ENCODE assay signal across 9 cellular contexts in genomic region chr5:90475436-90475980, GRCh38. TPM values are rescaled to one million over a fixed set of nuclear protein-coding genes. Genes with fewer than 3 reads are reported as not detected.
DNase-seq lines count a peak whose midpoint lies in the region; ATAC-seq and TF ChIP-seq lines count a peak whose summit lies in the region.
"Had no signal": no experiment of that assay in that cellular context is flagged by ENCODE, and none has a peak within 500 bp of the region (broad histone marks: within the 10 kb centered on the region; RNA-seq: fewer than 3 reads in every experiment).

No MANE protein-coding gene starts in this region.

- H3K36me3 ChIP-seq in CD4-positive, CD25-positive, alpha-beta regulatory T cell (ENCODE audit: control insufficient read depth, insufficient read depth, low read length) = peaks cover 1% of the 10 kb centered on the region
- H3K36me3 ChIP-seq in mesodermal cell (ENCODE audit: control insufficient read depth, insufficient read depth, low read length) = no peaks in the 10 kb centered on the region
- H3K36me3 ChIP-seq in spleen = no peaks in the 10 kb centered on the region

- peaks cover 24% of the 10 kb centered on the region for H3K4me1 ChIP-seq in CD4-positive, CD25-positive, alpha-beta regulatory T cell (ENCODE audit: control insufficient read depth, insufficient read depth, low read length, poor library complexity, severe bottlenecking)
- H3K4me1 ChIP-seq in mesodermal cell (ENCODE audit: control insufficient read depth, insufficient read depth, low read length, poor library complexity, severe bottlenecking) = no peaks in the 10 kb centered on the region
- H3K4me1 ChIP-seq in spleen = peaks cover 7 to 41% (median 25%) of the 10 kb centered on the region in 6 donors

- H3K9me3 ChIP-seq in CD4-positive, CD25-positive, alpha-beta regulatory T cell (ENCODE audit: control insufficient read depth in 2 of 2, low read length in 2 of 2) = no peaks in the 10 kb centered on the region
- no peaks in the 10 kb centered on the region for H3K9me3 ChIP-seq in mesodermal cell (ENCODE audit: control insufficient read depth, low read length)
- no peaks in the 10 kb centered on the region for H3K9me3 ChIP-seq in spleen

- H3K4me1 Mint-ChIP-seq in CD4-positive, CD25-positive, alpha-beta regulatory T cell = peaks cover 11 to 38% (median 23%) of the 10 kb centered on the region in 4 donors

- TF ChIP-seq CTCF in astrocyte of the spinal cord (IDR thresholded peaks at IDR 0.05; ENCODE audit: low read depth, low read length) (no peak), spleen (IDR thresholded peaks at IDR 0.05 in 8 of 11, conservative IDR thresholded peaks at IDR 0.05 in 3 of 11) (no peak)

- no peak overlapping the region for H3K27ac Mint-ChIP-seq in CD4-positive, CD25-positive, alpha-beta regulatory T cell

- in situ Hi-C loops in astrocyte of the spinal cord (cut with HindIII; ENCODE audit: low sequenced_read_pairs) = no loop called here

- H3K27me3 Mint-ChIP-seq in CD4-positive, CD25-positive, alpha-beta regulatory T cell = no peaks in the 10 kb centered on the region

- H3K27ac ChIP-seq in CD4-positive, CD25-positive, alpha-beta regulatory T cell (ENCODE audit: insufficient read depth, low read length, poor library complexity, severe bottlenecking) = no peak overlapping the region
- H3K27ac ChIP-seq in mesodermal cell (ENCODE audit: low read depth, low read length, severe bottlenecking) (no peak overlapping the region), spleen (no peak overlapping the region)

- no peak for DNase-seq in CD4-positive, CD25-positive, alpha-beta regulatory T cell
- DNase-seq in Jurkat, Clone E6-1 (ENCODE audit: low read depth, low spot score) = no peak
- DNase-seq in astrocyte of the spinal cord (ENCODE audit: low read depth, low spot score) (no peak), GF-D8 (lab: John Stamatoyannopoulos, UW) (no peak), SIG-M5 (lab: John Stamatoyannopoulos, UW) (no peak), NCI-H2196 (lab: John Stamatoyannopoulos, UW; ENCODE audit: unreplicated experiment) (no peak), spleen (no peak)
- DNase-seq: NCI-H1436 treated with DMSO at 0.1 percent for 48 hours had no signal

- peak overlapping the region in 3 of 4 donors; percentile 90 to 100 (median 99) for H3K4me3 Mint-ChIP-seq in CD4-positive, CD25-positive, alpha-beta regulatory T cell

- H3K4me3 ChIP-seq in CD4-positive, CD25-positive, alpha-beta regulatory T cell (ENCODE audit: low read depth, low read length) = peak overlapping the region; percentile 80
- H3K4me3 ChIP-seq in Jurkat, Clone E6-1 (ENCODE audit: low read length) = peak overlapping the region; percentile 92
- H3K4me3 ChIP-seq in astrocyte of the spinal cord (ENCODE audit: low read depth, low read length) (peak overlapping the region; percentile 54), mesodermal cell (ENCODE audit: extremely low read depth, insufficient read depth, low read length, poor library complexity, severe bottlenecking) (peak overlapping the region; percentile 81), spleen (peak overlapping the region in 4 of 8 donors; percentile 79 to 98 (median 89))

- 18 to 35% methylated on average over 8 to 12 of the region's 17 CpGs for WGBS in mesodermal cell (ENCODE audit: insufficient coverage in 2 of 2), 2 experiments
- 78 to 93% (median 90%) methylated on average over 17 of the region's 17 CpGs for WGBS in spleen, 5 donors

- no peak for ATAC-seq in CD4-positive, CD25-positive, alpha-beta regulatory T cell (ENCODE audit: low read depth in 2 of 2)

- intact Hi-C loops in spleen (cut with DNase I; ENCODE audit: low total_unique reads) = no loop called here

- no peak for TF ChIP-seq POLR2A in spleen (IDR thresholded peaks at IDR 0.05)

- no peaks in the 10 kb centered on the region for H3K27me3 ChIP-seq in CD4-positive, CD25-positive, alpha-beta regulatory T cell (ENCODE audit: control insufficient read depth, insufficient read depth, low read length)
- H3K27me3 ChIP-seq in spleen (replicated peaks in 1 of 7) = no peaks in the 10 kb centered on the region

- no peaks in the 10 kb centered on the region for H3K9me3 Mint-ChIP-seq in CD4-positive, CD25-positive, alpha-beta regulatory T cell

- H3K36me3 Mint-ChIP-seq in CD4-positive, CD25-positive, alpha-beta regulatory T cell = peaks cover 8% of the 10 kb centered on the region

RNA-seq across cellular contexts. Expression of gene POLR3G, which starts 0.8 kb away (rescaled TPM):
- total RNA-seq in CD4-positive, CD25-positive, alpha-beta regulatory T cell = 0.91 TPM
- polyA plus RNA-seq in CD4-positive, CD25-positive, alpha-beta regulatory T cell = 1 to 10 TPM; 1.2 to 1.9 (median 1.5) TPM
- 42.3 TPM for polyA plus RNA-seq in Jurkat, Clone E6-1 (2012; ENCODE audit: insufficient read depth, insufficient read length)
- 3.6 TPM for polyA plus RNA-seq in mesodermal cell (2013, experiment 1 of 2)
- polyA plus RNA-seq in mesodermal cell (2013, experiment 2 of 2) = 6.6 TPM
- 1 to 10 TPM; 1.4 to 4.3 (median 2.5) TPM for total RNA-seq in spleen
- polyA plus RNA-seq in spleen = 1 to 10 TPM in 2 of 3 donors, under 1 TPM in 1; 0.93 to 2.3 (median 1.5) TPM

RNA-seq across cellular contexts. Expression of gene MBLAC2, which starts 0.9 kb away (rescaled TPM):
- total RNA-seq in CD4-positive, CD25-positive, alpha-beta regulatory T cell = 4.2 TPM
- polyA plus RNA-seq in CD4-positive, CD25-positive, alpha-beta regulatory T cell = 1 to 10 TPM; 2.0 to 5.4 (median 3.6) TPM
- polyA plus RNA-seq in Jurkat, Clone E6-1 (2012; ENCODE audit: insufficient read depth, insufficient read length) = 5.3 TPM
- 3.9 TPM for polyA plus RNA-seq in mesodermal cell (2013, experiment 1 of 2)
- 4.5 TPM for polyA plus RNA-seq in mesodermal cell (2013, experiment 2 of 2)
- total RNA-seq in spleen = 10 to 100 TPM in 1 of 7 donors, 1 to 10 TPM in 6; 4.8 to 11.8 (median 7.8) TPM
- 1 to 10 TPM; 2.2 to 3.4 (median 3.4) TPM for polyA plus RNA-seq in spleen

RNA-seq across cellular contexts. Expression of gene LYSMD3, which starts 53.9 kb away (rescaled TPM):
- 34.4 TPM for total RNA-seq in CD4-positive, CD25-positive, alpha-beta regulatory T cell
- 10 to 100 TPM in 3 of 4 donors, 1 to 10 TPM in 1; 8.3 to 12.2 (median 10.6) TPM for polyA plus RNA-seq in CD4-positive, CD25-positive, alpha-beta regulatory T cell
- 14.4 TPM for polyA plus RNA-seq in Jurkat, Clone E6-1 (2012; ENCODE audit: insufficient read depth, insufficient read length)
- polyA plus RNA-seq in mesodermal cell (2013, experiment 1 of 2) = 17.7 TPM
- 19.0 TPM for polyA plus RNA-seq in mesodermal cell (2013, experiment 2 of 2)
- 10 to 100 TPM; 15.5 to 27.4 (median 21.3) TPM for total RNA-seq in spleen
- 1 to 10 TPM; 5.1 to 7.3 (median 5.7) TPM for polyA plus RNA-seq in spleen
